In genomic region chr9:2934883-2935282, GRCh38 we compare ENCODE assay signal across 27 cellular contexts.
"Had no signal": no experiment of that assay in that cellular context is flagged by ENCODE, and none has a peak within 500 bp of the region (broad histone marks: within the 10 kb centered on the region; RNA-seq: fewer than 3 reads in every experiment).

No MANE protein-coding gene starts in this region.

- H3K27ac ChIP-seq: adrenal gland, breast epithelium, SJCRH30, WERI-Rb-1 had no signal

- H3K36me3 ChIP-seq: adrenal gland, breast epithelium, SJCRH30, WERI-Rb-1 had no signal

- H3K4me1 ChIP-seq: adrenal gland, breast epithelium, SJCRH30 had no signal

- H3K27me3 Mint-ChIP-seq: activated naive CD4-positive, alpha-beta T cell treated with anti-CD3 and anti-CD28 coated beads, Interleukin-2, amount 10 ng/mL, durations not matched to agents 7 days and 5 days had no signal

- H3K9me3 ChIP-seq: adrenal gland, SJCRH30, SK-N-SH had no signal

- ATAC-seq: activated CD4-positive, alpha-beta T cell treated with anti-CD3 and anti-CD28 coated beads for 36 hours; activated T-helper 17 cell treated with anti-CD3 and anti-CD28 coated beads, Interleukin-2, amount 50 U/mL, for 72 hours; Panc1 had no signal

- H3K4me3 ChIP-seq: adrenal gland, breast epithelium, SJCRH30 had no signal

- H3K27me3 ChIP-seq: adrenal gland, breast epithelium, SJCRH30 had no signal

- DNase-seq: activated CD4-positive, alpha-beta memory T cell treated with anti-CD3 and anti-CD28 coated beads, Interleukin-2, amount 10 ng/mL, durations not matched to agents 7 days and 5 days; activated CD4-positive, alpha-beta T cell treated with anti-CD3 and anti-CD28 coated beads for 36 hours; activated CD4-positive, alpha-beta T cell treated with anti-CD3 and anti-CD28 coated beads, Interleukin-2, amount 50 U/mL, for 1 hour; activated gamma-delta T cell; activated naive CD4-positive, alpha-beta T cell treated with anti-CD3 and anti-CD28 coated beads, Interleukin-2, amount 10 ng/mL, durations not matched to agents 7 days and 5 days; activated naive CD8-positive, alpha-beta T cell treated with anti-CD3 and anti-CD28 coated beads for 36 hours; activated T-cell treated with anti-CD3 and anti-CD28 coated beads for 4 hours; activated T-cell treated with anti-CD3 and anti-CD28 coated beads, Interleukin-2, amount 50 U/mL, for 48 hours; adrenal gland; anterior cingulate cortex; caudate nucleus; NCI-H1048; NCI-H146; NCI-H187 treated with DMSO at 0.1 percent for 48 hours; NCI-H2081 treated with DMSO at 0.1 percent for 48 hours; NCI-H446; NCI-H524; NCI-H748 treated with DMSO at 0.1 percent for 48 hours; Right ventricle myocardium superior; RPMI8226; T-helper 1 cell; WERI-Rb-1 had no signal

- H3K9me3 Mint-ChIP-seq: activated CD4-positive, alpha-beta memory T cell treated with anti-CD3 and anti-CD28 coated beads, Interleukin-2, amount 10 ng/mL, durations not matched to agents 7 days and 5 days; activated naive CD4-positive, alpha-beta T cell treated with anti-CD3 and anti-CD28 coated beads, Interleukin-2, amount 10 ng/mL, durations not matched to agents 7 days and 5 days; activated naive CD8-positive, alpha-beta T cell treated with anti-CD3 and anti-CD28 coated beads for 36 hours; activated T-helper 17 cell treated with anti-CD3 and anti-CD28 coated beads, Interleukin-2, amount 50 U/mL, for 72 hours had no signal

- H3K36me3 Mint-ChIP-seq: activated naive CD4-positive, alpha-beta T cell treated with anti-CD3 and anti-CD28 coated beads, Interleukin-2, amount 10 ng/mL, durations not matched to agents 7 days and 5 days; activated naive CD8-positive, alpha-beta T cell treated with anti-CD3 and anti-CD28 coated beads for 36 hours had no signal

- H3K4me3 Mint-ChIP-seq: activated CD4-positive, alpha-beta memory T cell treated with anti-CD3 and anti-CD28 coated beads, Interleukin-2, amount 10 ng/mL, durations not matched to agents 7 days and 5 days; activated CD4-positive, alpha-beta T cell treated with anti-CD3 and anti-CD28 coated beads for 36 hours; activated naive CD4-positive, alpha-beta T cell treated with anti-CD3 and anti-CD28 coated beads, Interleukin-2, amount 10 ng/mL, durations not matched to agents 7 days and 5 days; activated naive CD8-positive, alpha-beta T cell treated with anti-CD3 and anti-CD28 coated beads for 36 hours; activated T-helper 17 cell treated with anti-CD3 and anti-CD28 coated beads, Interleukin-2, amount 50 U/mL, for 72 hours had no signal

- H3K9me2 ChIP-seq: SK-N-SH had no signal

- H3K4me1 Mint-ChIP-seq: activated CD4-positive, alpha-beta memory T cell treated with anti-CD3 and anti-CD28 coated beads, Interleukin-2, amount 10 ng/mL, durations not matched to agents 7 days and 5 days; activated CD4-positive, alpha-beta T cell treated with anti-CD3 and anti-CD28 coated beads for 36 hours; activated naive CD4-positive, alpha-beta T cell treated with anti-CD3 and anti-CD28 coated beads, Interleukin-2, amount 10 ng/mL, durations not matched to agents 7 days and 5 days; activated naive CD8-positive, alpha-beta T cell treated with anti-CD3 and anti-CD28 coated beads for 36 hours; activated T-helper 17 cell treated with anti-CD3 and anti-CD28 coated beads, Interleukin-2, amount 50 U/mL, for 72 hours had no signal

- H3K27ac Mint-ChIP-seq: activated CD4-positive, alpha-beta memory T cell treated with anti-CD3 and anti-CD28 coated beads, Interleukin-2, amount 10 ng/mL, durations not matched to agents 7 days and 5 days; activated CD4-positive, alpha-beta T cell treated with anti-CD3 and anti-CD28 coated beads for 36 hours; activated naive CD4-positive, alpha-beta T cell treated with anti-CD3 and anti-CD28 coated beads, Interleukin-2, amount 10 ng/mL, durations not matched to agents 7 days and 5 days; activated naive CD8-positive, alpha-beta T cell treated with anti-CD3 and anti-CD28 coated beads for 36 hours; activated T-helper 17 cell treated with anti-CD3 and anti-CD28 coated beads, Interleukin-2, amount 50 U/mL, for 72 hours had no signal

- H3K4me2 ChIP-seq: SK-N-SH had no signal
